8 cellular contexts compared by ENCODE assay signal in the genomic region with DNA sequence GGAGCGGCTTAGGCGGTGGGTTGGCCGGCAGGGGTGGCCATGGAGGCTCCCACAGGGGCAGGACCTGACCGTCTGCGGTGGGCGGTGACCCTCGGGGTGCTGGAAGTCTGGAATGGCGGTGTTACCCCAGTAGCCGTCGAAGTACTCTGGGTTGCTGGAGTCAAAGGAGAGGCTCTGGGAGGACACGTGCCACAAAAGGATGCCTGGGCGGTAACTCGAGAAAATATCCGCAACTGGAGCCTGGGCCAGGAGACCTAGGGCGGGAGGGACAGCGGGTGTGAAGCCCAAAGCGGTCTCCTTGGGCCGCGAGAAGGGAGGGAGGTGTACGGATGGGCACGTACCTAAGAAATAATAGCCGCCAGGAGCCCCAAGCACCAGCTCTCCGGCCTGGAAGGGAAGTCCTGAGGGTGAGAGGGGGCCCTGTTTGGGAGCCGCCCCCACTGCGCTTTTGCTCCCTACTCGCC. TPM values are rescaled to one million over a fixed set of nuclear protein-coding genes. Genes with fewer than 3 reads are reported as not detected.
DNase-seq lines count a peak whose midpoint lies in the region; ATAC-seq and TF ChIP-seq lines count a peak whose summit lies in the region.

No MANE protein-coding gene starts in this region.

- H3F3A ChIP-seq in MM.1S (ENCODE audit: insufficient read depth, low read length) = no peaks in the 10 kb centered on the region

- H3K27me3 ChIP-seq in CD4-positive, alpha-beta T cell (ENCODE audit: control insufficient read depth, insufficient read depth, low read length) = peaks cover 9% of the 10 kb centered on the region
- peaks cover 36% of the 10 kb centered on the region for H3K27me3 ChIP-seq in MM.1S (replicated peaks; ENCODE audit: insufficient read depth, low read length)
- H3K27me3 ChIP-seq in neuron (ENCODE audit: insufficient read depth, low read length) = no peaks in the 10 kb centered on the region

- H2AFZ ChIP-seq in MM.1S (ENCODE audit: low read length) (peak overlapping the region; percentile 55), neuron (ENCODE audit: low read depth, low read length) (peak overlapping the region; percentile 77)

- DNase-seq in CD4-positive, alpha-beta T cell = no peak
- DNase-seq in MM.1S (no peak), epithelial cell of esophagus (ENCODE audit: low read depth) (no peak), SHP77 treated with DMSO at 0.1 percent for 48 hours (lab: John Stamatoyannopoulos, UW) (no peak), cerebellar nuclear complex (lab: John Stamatoyannopoulos, UW) (no peak), NCI-H82 treated with DMSO at 0.1 percent for 48 hours (lab: John Stamatoyannopoulos, UW; ENCODE audit: unreplicated experiment) (no peak), CD1c-positive myeloid dendritic cell (ENCODE audit: extremely low spot score) (no peak)

- H3K4me1 ChIP-seq in MM.1S (ENCODE audit: low read length) (no peaks in the 10 kb centered on the region), neuron (ENCODE audit: insufficient read depth, low read length) (peaks cover 9% of the 10 kb centered on the region)

- no peaks in the 10 kb centered on the region for H3K36me3 ChIP-seq in MM.1S (replicated peaks; ENCODE audit: insufficient read depth, low read length)
- H3K36me3 ChIP-seq in neuron (ENCODE audit: insufficient read depth, low read length) = no peaks in the 10 kb centered on the region

- H3K27me3 Mint-ChIP-seq in CD4-positive, alpha-beta T cell = peaks cover 26% of the 10 kb centered on the region

- CTCF ChIA-PET in CD4-positive, alpha-beta T cell (lab: Charles Lee) = interaction anchor here (0.6 to 1.4 kb wide), 4 partner anchors 14 to 391 kb away, joined by 3 to 5 read pairs (median 4); a partner anchor contains a TSS

- peak overlapping the region; percentile 64 for H3K4me3 ChIP-seq in MM.1S (ENCODE audit: low read length)
- peak overlapping the region; percentile 31 for H3K4me3 ChIP-seq in epithelial cell of esophagus (ENCODE audit: low read length)
- H3K4me3 ChIP-seq in neuron (ENCODE audit: low read length) = peak overlapping the region; percentile 43

- H3K9me2 ChIP-seq in MM.1S (replicated peaks; ENCODE audit: insufficient read depth, low read length) = no peaks in the 10 kb centered on the region

- H3K36me3 Mint-ChIP-seq in CD4-positive, alpha-beta T cell (ENCODE audit: low read depth) = no peaks in the 10 kb centered on the region

- H3K9me3 ChIP-seq in CD4-positive, alpha-beta T cell (ENCODE audit: control insufficient read depth, low read length) = no peaks in the 10 kb centered on the region
- H3K9me3 ChIP-seq in MM.1S (replicated peaks; ENCODE audit: insufficient read depth, low read length) (no peaks in the 10 kb centered on the region), neuron (ENCODE audit: low read length) (no peaks in the 10 kb centered on the region)

- no peaks in the 10 kb centered on the region for H3K79me2 ChIP-seq in MM.1S (ENCODE audit: low read length)

- no peaks in the 10 kb centered on the region for H4K20me1 ChIP-seq in MM.1S (ENCODE audit: insufficient read depth, low read length)

- no peak overlapping the region for H3K27ac Mint-ChIP-seq in CD4-positive, alpha-beta T cell

- ATAC-seq in CD4-positive, alpha-beta T cell (ENCODE audit: poor library complexity) = peak; percentile 3

- intact Hi-C loops in CD4-positive, alpha-beta T cell (cut with DNase I, micrococcal nuclease) = no loop called here

- peak overlapping the region; percentile 84 for H3K4me3 Mint-ChIP-seq in CD4-positive, alpha-beta T cell

- POLR2A ChIA-PET in CD4-positive, alpha-beta T cell (lab: Charles Lee) = interaction anchor here (2.1 kb wide), 1 partner anchor 12 kb away, joined by 7 read pairs; no protein-coding TSS in a partner anchor

- H3K9me3 Mint-ChIP-seq in CD4-positive, alpha-beta T cell = no peaks in the 10 kb centered on the region

- H3K4me2 ChIP-seq in MM.1S (ENCODE audit: low read depth, low read length) = peak overlapping the region; percentile 98

- no peak for TF ChIP-seq CTCF in CD4-positive, alpha-beta T cell (IDR thresholded peaks at IDR 0.05)
- TF ChIP-seq CTCF in MM.1S (IDR thresholded peaks at IDR 0.05; ENCODE audit: low read length) (no peak), epithelial cell of esophagus (IDR thresholded peaks at IDR 0.05; ENCODE audit: insufficient read depth, low read depth, low read length, missing control alignments) (no peak)

- no peak overlapping the region for H3K9ac ChIP-seq in MM.1S (ENCODE audit: low read length)

- no peak overlapping the region for H3K27ac ChIP-seq in CD4-positive, alpha-beta T cell (ENCODE audit: low read depth, low read length)
- no peak overlapping the region for H3K27ac ChIP-seq in MM.1S (ENCODE audit: low read length)

- H3K4me1 Mint-ChIP-seq in CD4-positive, alpha-beta T cell (ENCODE audit: low read depth) = peaks cover 12% of the 10 kb centered on the region

RNA-seq across cellular contexts. Expression of a gene that starts 4.6 kb away (rescaled TPM):
- total RNA-seq in CD4-positive, alpha-beta T cell = under 1 TPM; 0.85 to 0.87 TPM

RNA-seq across cellular contexts. Expression of a gene that starts 21.2 kb away (rescaled TPM):
- total RNA-seq in CD4-positive, alpha-beta T cell = under 1 TPM; 0.08 to 0.19 TPM

RNA-seq across cellular contexts. Expression of a gene that starts 39.8 kb away (rescaled TPM):
- total RNA-seq in CD4-positive, alpha-beta T cell = 10 to 100 TPM; 15.3 to 16.1 TPM
